8 cellular contexts compared by ENCODE assay signal in genomic region chr10:119750391-119751230, GRCh38. TPM values are rescaled to one million over a fixed set of nuclear protein-coding genes. Genes with fewer than 3 reads are reported as not detected.
DNase-seq lines count a peak whose midpoint lies in the region; ATAC-seq and TF ChIP-seq lines count a peak whose summit lies in the region.

No MANE protein-coding gene starts in this region.

- H3K36me3 ChIP-seq in heart left ventricle (no peaks in the 10 kb centered on the region), prostate gland (no peaks in the 10 kb centered on the region)

- no peaks in the 10 kb centered on the region for H3K27me3 Mint-ChIP-seq in activated naive CD8-positive, alpha-beta T cell treated with anti-CD3 and anti-CD28 coated beads, Interleukin-2, amount 50 U/mL, for 24 hours

- peak; percentile 76 to 98 (median 90) for TF ChIP-seq CTCF in heart left ventricle (IDR thresholded peaks at IDR 0.05)
- peak; percentile 37 to 88 (median 73) for TF ChIP-seq CTCF in prostate gland (IDR thresholded peaks at IDR 0.05)

- ATAC-seq in activated naive CD8-positive, alpha-beta T cell treated with anti-CD3 and anti-CD28 coated beads, Interleukin-2, amount 50 U/mL, for 24 hours, result peak; percentile 80
- ATAC-seq in heart left ventricle, result peak; percentile 78 to 99 (median 95)
- no peak for ATAC-seq in HG03457 (IDR thresholded peaks at IDR 0.05; ENCODE audit: unreplicated experiment)

- H3K36me3 Mint-ChIP-seq in activated naive CD8-positive, alpha-beta T cell treated with anti-CD3 and anti-CD28 coated beads, Interleukin-2, amount 50 U/mL, for 24 hours (ENCODE audit: low read depth), result peaks cover 4% of the 10 kb centered on the region

- no peaks in the 10 kb centered on the region for H3K9me3 Mint-ChIP-seq in activated naive CD8-positive, alpha-beta T cell treated with anti-CD3 and anti-CD28 coated beads, Interleukin-2, amount 50 U/mL, for 24 hours

- intact Hi-C loops in heart left ventricle (cut with DNase I) (loop anchor here in 9 of 10 donors (1.0 to 10.0 kb wide), 8 partner anchors 54 to 584 kb away; no protein-coding TSS in a partner anchor), prostate gland (cut with DNase I) (loop anchor here (1.0 kb wide), 1 partner anchor 110 kb away; no protein-coding TSS in a partner anchor)

- H3K27ac ChIP-seq in heart left ventricle (no peak overlapping the region), prostate gland (no peak overlapping the region)

- H3K27me3 ChIP-seq in heart left ventricle (no peaks in the 10 kb centered on the region), prostate gland (replicated peaks; ENCODE audit: insufficient read depth) (no peaks in the 10 kb centered on the region)

- H3K4me1 Mint-ChIP-seq in activated naive CD8-positive, alpha-beta T cell treated with anti-CD3 and anti-CD28 coated beads, Interleukin-2, amount 50 U/mL, for 24 hours, result peaks cover 6% of the 10 kb centered on the region

- H3K4me3 ChIP-seq in heart left ventricle, result no peak overlapping the region
- no peak overlapping the region for H3K4me3 ChIP-seq in prostate gland

- H3K27ac Mint-ChIP-seq in activated naive CD8-positive, alpha-beta T cell treated with anti-CD3 and anti-CD28 coated beads, Interleukin-2, amount 50 U/mL, for 24 hours, result no peak overlapping the region

- TF ChIP-seq POLR2A in heart left ventricle (IDR thresholded peaks at IDR 0.05), result no peak
- no peak for TF ChIP-seq POLR2A in prostate gland (IDR thresholded peaks at IDR 0.05)

- H3K4me3 Mint-ChIP-seq in activated naive CD8-positive, alpha-beta T cell treated with anti-CD3 and anti-CD28 coated beads, Interleukin-2, amount 50 U/mL, for 24 hours, result no peak overlapping the region

- H3K9me3 ChIP-seq in heart left ventricle (no peaks in the 10 kb centered on the region), prostate gland (no peaks in the 10 kb centered on the region)

- peaks cover 0 to 10% (median 0%) of the 10 kb centered on the region in 12 donors for H3K4me1 ChIP-seq in heart left ventricle
- H3K4me1 ChIP-seq in prostate gland (replicated peaks), result no peaks in the 10 kb centered on the region

- WGBS in heart left ventricle, 4 donors, result 26 to 33% (median 30%) methylated on average over 9 of the region's 9 CpGs
- WGBS in prostate gland, result 28% methylated on average over 9 of the region's 9 CpGs

- DNase-seq in GM03348 (ENCODE audit: low spot score), result peak; percentile 80
- peak; percentile 82 for DNase-seq in HCEC 1CT
- DNase-seq in MV-4-11 (lab: John Stamatoyannopoulos, UW), result peak; percentile 74
- DNase-seq in SKM-1 (lab: John Stamatoyannopoulos, UW; ENCODE audit: unreplicated experiment), result peak; percentile 79
- peak; percentile 57 for DNase-seq in activated naive CD8-positive, alpha-beta T cell treated with anti-CD3 and anti-CD28 coated beads, Interleukin-2, amount 50 U/mL, for 24 hours
- DNase-seq in heart left ventricle, result peak in 4 of 5 donors; percentile 59 to 71 (median 64)
- peak; percentile 67 for DNase-seq in prostate gland (ENCODE audit: low spot score)

RNA-seq across cellular contexts. Expression of gene INPP5F, which starts 24.8 kb away (rescaled TPM):
- total RNA-seq in heart left ventricle (1 to 10 TPM; 3.9 to 9.9 (median 6.6) TPM), prostate gland (10 to 100 TPM in 1 of 2 donors, 1 to 10 TPM in 1; 8.6 to 15.9 TPM)
- polyA plus RNA-seq in heart left ventricle, result 1 to 10 TPM; 3.0 to 5.4 TPM
